Comparison of ENCODE assay signal across 27 cellular contexts in genomic region chr6:15659181-15659580, GRCh38. TPM values are rescaled to one million over a fixed set of nuclear protein-coding genes. Genes with fewer than 3 reads are reported as not detected.
A peak's percentile ranks its signal among the peaks of the same experiment; 100 is the strongest.
DNase-seq lines count a peak whose midpoint lies in the region; ATAC-seq and TF ChIP-seq lines count a peak whose summit lies in the region.
"Had no signal": no experiment of that assay in that cellular context is flagged by ENCODE, and none has a peak within 500 bp of the region (broad histone marks: within the 10 kb centered on the region; RNA-seq: fewer than 3 reads in every experiment).

No MANE protein-coding gene starts in this region.

- H3K9ac ChIP-seq in endodermal cell (ENCODE audit: extremely low read depth, low read length, poor library complexity, severe bottlenecking), result no peak overlapping the region

- WGBS in endodermal cell (ENCODE audit: insufficient coverage in 1 of 2, insufficient read length in 1 of 2), 2 experiments, result 87 to 93% methylated on average over 4 to 7 of the region's 7 CpGs

- POLR2A ChIA-PET in OCI-LY7 (lab: Charles Lee), result interaction anchor here (0.6 to 2.3 kb wide), 9 partner anchors 9 to 825 kb away, joined by 3 to 12 read pairs (median 4); no protein-coding TSS in a partner anchor

- H3K27ac Mint-ChIP-seq in memory B cell (peak overlapping the region; percentile 89), endodermal cell (no peak overlapping the region)
- H3K27ac Mint-ChIP-seq in stimulated activated naive B cell treated with anti-CD40 and anti-IgM and Interleukin-4, amounts not matched to agents 10 μg/mL and 1 μg/mL and 100 μg/mL, for 72 hours, result peak overlapping the region; percentile 93
- H3K27ac Mint-ChIP-seq: activated naive CD8-positive, alpha-beta T cell treated with anti-CD3 and anti-CD28 coated beads, Interleukin-2, amount 50 U/mL, for 24 hours; HFFc6; nephron progenitor cell had no signal

- CTCF ChIA-PET in OCI-LY7 (lab: Charles Lee; ENCODE audit: unreplicated experiment), result no interaction called here

- H3K4me2 ChIP-seq in OCI-LY7 (ENCODE audit: low read length), result peak overlapping the region; percentile 67

- H3K4me1 ChIP-seq in OCI-LY7 (ENCODE audit: insufficient read depth, low read length, poor library complexity, severe bottlenecking) (peaks cover 54% of the 10 kb centered on the region), endodermal cell (ENCODE audit: control insufficient read depth, insufficient read depth, low read length) (no peaks in the 10 kb centered on the region)

- H3K27ac ChIP-seq in OCI-LY7 (ENCODE audit: low read depth, low read length, poor library complexity, severe bottlenecking), result peak overlapping the region; percentile 75
- H3K27ac ChIP-seq in endodermal cell (ENCODE audit: low read depth, low read length), result no peak overlapping the region
- H3K27ac ChIP-seq: 22Rv1, esophagus muscularis mucosa, heart left ventricle, pancreas had no signal

- H4K20me1 ChIP-seq in OCI-LY7 (ENCODE audit: insufficient read depth, low read length), result no peaks in the 10 kb centered on the region

- H3K4me3 ChIP-seq in OCI-LY7 (ENCODE audit: low read depth, low read length, poor library complexity, severe bottlenecking) (no peak overlapping the region), endodermal cell (ENCODE audit: low read length) (no peak overlapping the region)
- H3K4me3 ChIP-seq: esophagus muscularis mucosa, heart left ventricle, pancreas had no signal

- peak; percentile 28 for DNase-seq in Right ventricle myocardium inferior (ENCODE audit: missing footprints)
- no peak for DNase-seq in cardiac septum (ENCODE audit: low spot score)
- no peak for DNase-seq in OCI-LY7 (ENCODE audit: low spot score)
- DNase-seq in memory B cell (ENCODE audit: low spot score in 2 of 2), result no peak
- DNase-seq in stimulated activated naive B cell treated with anti-CD40 and anti-IgM and Interleukin-4, amounts not matched to agents 10 μg/mL and 1 μg/mL and 100 μg/mL, for 72 hours, result no peak
- DNase-seq in GM20000 (ENCODE audit: low spot score), result no peak
- no peak for DNase-seq in DMS153 treated with DMSO at 0.1 percent for 48 hours (lab: John Stamatoyannopoulos, UW; ENCODE audit: unreplicated experiment)
- DNase-seq in endodermal cell, result no peak
- DNase-seq: activated CD4-positive, alpha-beta T cell treated with anti-CD3 and anti-CD28 coated beads, Interleukin-2, amount 50 U/mL, for 4 hours; activated naive CD4-positive, alpha-beta T cell; activated naive CD8-positive, alpha-beta T cell treated with anti-CD3 and anti-CD28 coated beads, Interleukin-2, amount 50 U/mL, for 24 hours; central memory CD4-positive, alpha-beta T cell; foreskin melanocyte; GOT3; heart left ventricle; HFFc6; midbrain; NCI-H1092 treated with DMSO at 0.1 percent for 48 hours; NCI-H1694 treated with DMSO at 0.1 percent for 48 hours; nephron progenitor cell; pancreas; retina; stimulated activated naive CD4-positive, alpha-beta T cell; T-helper 2 cell had no signal

- H3K36me3 ChIP-seq in OCI-LY7 (ENCODE audit: insufficient read depth, low read length) (no peaks in the 10 kb centered on the region; the same call in 1 of the 2 replicates), endodermal cell (ENCODE audit: control insufficient read depth, insufficient read depth, low read length) (no peaks in the 10 kb centered on the region)
- H3K36me3 ChIP-seq: esophagus muscularis mucosa, pancreas had no signal

- TF ChIP-seq CTCF in OCI-LY7 (conservative IDR thresholded peaks at IDR 0.05; ENCODE audit: low read length) (no peak), GM20000 (IDR thresholded peaks at IDR 0.05; ENCODE audit: extremely low read depth, missing control alignments) (no peak), endodermal cell (conservative IDR thresholded peaks at IDR 0.05) (no peak)

- H3K27me3 Mint-ChIP-seq in memory B cell (no peaks in the 10 kb centered on the region), endodermal cell (ENCODE audit: insufficient read depth) (peaks cover 13% of the 10 kb centered on the region)
- H3K27me3 Mint-ChIP-seq in stimulated activated naive B cell treated with anti-CD40 and anti-IgM and Interleukin-4, amounts not matched to agents 10 μg/mL and 1 μg/mL and 100 μg/mL, for 72 hours, result no peaks in the 10 kb centered on the region

- no TSS peak for BruUV-seq in OCI-LY7 (replicated peaks; lab: Mats Ljungman, UMichigan)

- H3K79me2 ChIP-seq in OCI-LY7 (ENCODE audit: insufficient read depth, low read depth, low read length), result peaks cover 51% of the 10 kb centered on the region; the same call in 1 of the 2 replicates

- H3K4me1 Mint-ChIP-seq in memory B cell (peaks cover 30% of the 10 kb centered on the region), endodermal cell (peaks cover 9% of the 10 kb centered on the region)
- peaks cover 39 to 68% of the 10 kb centered on the region in 2 donors for H3K4me1 Mint-ChIP-seq in stimulated activated naive B cell treated with anti-CD40 and anti-IgM and Interleukin-4, amounts not matched to agents 10 μg/mL and 1 μg/mL and 100 μg/mL, for 72 hours

- intact Hi-C loops in Right ventricle myocardium inferior (cut with DNase I) (no loop called here), cardiac septum (cut with DNase I) (no loop called here), OCI-LY7 (cut with micrococcal nuclease; ENCODE audit: unreplicated experiment) (loop anchor here (5.0 kb wide), 1 partner anchor 412 kb away; the partner anchor contains the start of gene JARID2)

- no peaks in the 10 kb centered on the region for H3K9me3 Mint-ChIP-seq in memory B cell
- H3K9me3 Mint-ChIP-seq in stimulated activated naive B cell treated with anti-CD40 and anti-IgM and Interleukin-4, amounts not matched to agents 10 μg/mL and 1 μg/mL and 100 μg/mL, for 72 hours, result no peaks in the 10 kb centered on the region
- H3K9me3 Mint-ChIP-seq in endodermal cell, result no peaks in the 10 kb centered on the region
- H3K9me3 Mint-ChIP-seq: activated naive CD8-positive, alpha-beta T cell treated with anti-CD3 and anti-CD28 coated beads, Interleukin-2, amount 50 U/mL, for 24 hours; HFFc6; nephron progenitor cell had no signal

- H3K36me3 Mint-ChIP-seq in memory B cell (peaks cover 4% of the 10 kb centered on the region), endodermal cell (ENCODE audit: low read depth) (peaks cover 3% of the 10 kb centered on the region)
- peaks cover 9 to 23% of the 10 kb centered on the region in 2 donors for H3K36me3 Mint-ChIP-seq in stimulated activated naive B cell treated with anti-CD40 and anti-IgM and Interleukin-4, amounts not matched to agents 10 μg/mL and 1 μg/mL and 100 μg/mL, for 72 hours

- H3K4me3 Mint-ChIP-seq in memory B cell (peak overlapping the region; percentile 16), endodermal cell (no peak overlapping the region)
- peak overlapping the region; percentile 41 to 76 for H3K4me3 Mint-ChIP-seq in stimulated activated naive B cell treated with anti-CD40 and anti-IgM and Interleukin-4, amounts not matched to agents 10 μg/mL and 1 μg/mL and 100 μg/mL, for 72 hours
- H3K4me3 Mint-ChIP-seq: activated naive CD8-positive, alpha-beta T cell treated with anti-CD3 and anti-CD28 coated beads, Interleukin-2, amount 50 U/mL, for 24 hours; HFFc6; nephron progenitor cell had no signal

- H3K27me3 ChIP-seq in endodermal cell (ENCODE audit: control insufficient read depth, insufficient read depth, low read length, poor library complexity, severe bottlenecking), result peaks cover 11% of the 10 kb centered on the region
- H3K27me3 ChIP-seq: esophagus muscularis mucosa, heart left ventricle, pancreas had no signal

- peak overlapping the region; percentile 10; the same call in 1 of the 2 replicates for H2AFZ ChIP-seq in OCI-LY7 (ENCODE audit: low read length)

- ATAC-seq in Right ventricle myocardium inferior, result no peak
- ATAC-seq in memory B cell (ENCODE audit: low read depth), result no peak
- ATAC-seq in stimulated activated naive B cell treated with anti-CD40 and anti-IgM and Interleukin-4, amounts not matched to agents 10 μg/mL and 1 μg/mL and 100 μg/mL, for 72 hours (replicated peaks), result no peak
- ATAC-seq: activated CD4-positive, CD25-positive, alpha-beta regulatory T cell treated with anti-CD3 and anti-CD28 coated beads, Interleukin-2, amount 50 U/mL, for 24 hours; activated naive CD8-positive, alpha-beta T cell treated with anti-CD3 and anti-CD28 coated beads, Interleukin-2, amount 50 U/mL, for 24 hours; heart left ventricle; pancreas had no signal

- H3K9me2 ChIP-seq in OCI-LY7 (ENCODE audit: insufficient read depth, low read length), result no peaks in the 10 kb centered on the region

- H3K9me3 ChIP-seq in OCI-LY7 (ENCODE audit: low read length), result no peaks in the 10 kb centered on the region
- H3K9me3 ChIP-seq in endodermal cell (ENCODE audit: control insufficient read depth, low read length), result no peaks in the 10 kb centered on the region
- H3K9me3 ChIP-seq: esophagus muscularis mucosa, heart left ventricle, pancreas had no signal

RNA-seq across cellular contexts. Expression of gene DTNBP1, which starts 3.6 kb away (rescaled TPM):
- total RNA-seq in Right ventricle myocardium inferior, result 21.0 TPM
- total RNA-seq in cardiac septum, result 19.0 TPM
- 9.8 and 10.9 TPM in 2 replicates for total RNA-seq in OCI-LY7 (2014; rRNA removed; shearing (Covaris generic))
- total RNA-seq in OCI-LY7 (2022), result 24.0 and 28.0 TPM in 2 replicates
- total RNA-seq in endodermal cell, result 10 to 100 TPM; 14.1 to 31.4 TPM
- 18.1 TPM for polyA plus RNA-seq in endodermal cell (2013, experiment 1 of 2)
- polyA plus RNA-seq in endodermal cell (2013, experiment 2 of 2), result 20.9 TPM
